24 cellular contexts compared by ENCODE assay signal in the genomic region with DNA sequence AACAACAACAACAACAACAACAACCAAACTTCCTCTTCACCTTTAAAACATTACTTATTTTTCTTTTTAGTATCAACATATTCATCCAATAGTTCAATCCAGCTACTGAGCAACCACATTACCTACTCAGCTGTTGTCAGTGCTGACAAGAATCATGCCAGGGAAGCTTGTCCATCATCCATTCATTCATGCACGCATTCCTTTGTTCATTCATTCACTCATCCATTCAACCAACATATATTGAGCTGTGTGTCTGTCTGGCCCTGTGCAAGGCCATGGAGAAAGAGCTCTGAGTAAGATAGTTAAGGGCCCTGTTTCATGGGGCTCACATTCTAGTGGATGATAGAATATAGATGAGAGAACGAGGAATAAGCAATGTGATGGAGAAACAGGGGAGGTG.
DNase-seq lines count a peak whose midpoint lies in the region; ATAC-seq and TF ChIP-seq lines count a peak whose summit lies in the region.
"Had no signal": no experiment of that assay in that cellular context is flagged by ENCODE, and none has a peak within 500 bp of the region (broad histone marks: within the 10 kb centered on the region; RNA-seq: fewer than 3 reads in every experiment).

No MANE protein-coding gene starts in this region.

- no peak overlapping the region for H2BK5ac ChIP-seq in IMR-90 (ENCODE audit: low read depth, low read length, poor library complexity, severe bottlenecking)

- H2AFZ ChIP-seq in IMR-90 (replicated peaks; ENCODE audit: low read length, poor library complexity), result no peak overlapping the region

- H3K14ac ChIP-seq in IMR-90 (replicated peaks; ENCODE audit: low read depth, low read length), result 0 out of 2 replicates have a peak overlapping the region, but pooled peaks have one; percentile 49

- no peak overlapping the region; the same call in 1 of the 2 replicates for H3K18ac ChIP-seq in IMR-90 (ENCODE audit: low read depth, low read length)

- H2AK5ac ChIP-seq in IMR-90 (ENCODE audit: low read depth, low read length), result peak overlapping the region; percentile 51; the same call in 1 of the 2 replicates

- POLR2A ChIA-PET in IMR-90 (lab: Charles Lee; ENCODE audit: unreplicated experiment), result no interaction called here

- H3K27me3 ChIP-seq in IMR-90 (ENCODE audit: control insufficient read depth, insufficient read depth, low read length), result no peaks in the 10 kb centered on the region
- H3K27me3 ChIP-seq: BE2C, BLaER1 had no signal

- no peak overlapping the region for H3K56ac ChIP-seq in IMR-90 (ENCODE audit: extremely low read depth, insufficient read depth, low read length)

- in situ Hi-C loops in IMR-90 (cut with MboI; ENCODE audit: low sequenced_read_pairs), result no loop called here

- H2AK9ac ChIP-seq in IMR-90 (replicated peaks; ENCODE audit: low read depth, low read length, poor library complexity), result no peak overlapping the region

- H2BK20ac ChIP-seq in IMR-90 (ENCODE audit: low read depth, low read length), result no peak overlapping the region; the same call in 1 of the 2 replicates

- ATAC-seq in IMR-90 (ENCODE audit: low read depth) (no peak), mucosa of descending colon (no peak), HG03196 (IDR thresholded peaks at IDR 0.05; ENCODE audit: unreplicated experiment) (no peak), HG03460 (IDR thresholded peaks at IDR 0.05; ENCODE audit: unreplicated experiment) (no peak)

- CTCF ChIA-PET in IMR-90 (lab: Yijun Ruan, JAX), result no interaction called here

- H3K9me3 ChIP-seq in IMR-90 (ENCODE audit: control insufficient read depth, insufficient read depth, low read length), result no peaks in the 10 kb centered on the region
- H3K9me3 ChIP-seq in mucosa of descending colon, result no peaks in the 10 kb centered on the region
- H3K9me3 ChIP-seq: BE2C had no signal

- WGBS in IMR-90 (ENCODE audit: extremely low coverage in 2 of 2, insufficient read length in 1 of 2), 2 experiments, result 92% methylated on average over 1 of the region's 2 CpGs; no CpG with 5 or more reads in 1 of the 2 experiments

- TF ChIP-seq CTCF in IMR-90 (conservative IDR thresholded peaks at IDR 0.05; ENCODE audit: low read depth, low read length), result no peak
- no peak for TF ChIP-seq CTCF in epithelial cell of proximal tubule (conservative IDR thresholded peaks at IDR 0.05; ENCODE audit: low read depth, low read length)
- no peak for TF ChIP-seq CTCF in mucosa of descending colon (IDR thresholded peaks at IDR 0.05)

- H3K9me1 ChIP-seq in IMR-90 (ENCODE audit: insufficient read depth, low read length), result peaks cover 21% of the 10 kb centered on the region

- DNase-seq in IMR-90 (no peak), epithelial cell of proximal tubule (ENCODE audit: low read depth) (peak; percentile 63), kidney tubule cell (ENCODE audit: low spot score) (peak; percentile 78), renal cortical epithelial cell (ENCODE audit: low read depth) (peak; percentile 60), mucosa of descending colon (no peak), retina (no peak)
- DNase-seq: 8988T; ACHN; BE2C; C1 segment of cervical spinal cord; CD4-positive, alpha-beta memory T cell; CD4-positive, CD25-positive, alpha-beta regulatory T cell; CD8-positive, alpha-beta memory T cell; COR-L47; DMS 273 treated with DMSO at 0.1 percent for 48 hours; DMS153; DMS53; DMS79; DND-41; EL; GDM1 had no signal

- peaks cover 0 to 31% of the 10 kb centered on the region in 2 experiments; a peak in 2 of 4 replicates for H3K79me1 ChIP-seq in IMR-90 (ENCODE audit: low read depth in 1 of 2, low read length in 2 of 2)

- no peaks in the 10 kb centered on the region; the same call in 1 of the 2 replicates for H3K36me3 ChIP-seq in IMR-90 (ENCODE audit: control insufficient read depth, insufficient read depth, low read length)
- H3K36me3 ChIP-seq in mucosa of descending colon (ENCODE audit: low read depth), result no peaks in the 10 kb centered on the region
- H3K36me3 ChIP-seq: BE2C, BLaER1 had no signal

- dilution Hi-C loops in IMR-90 (cut with HindIII; ENCODE audit: low sequenced_read_pairs, unreplicated experiment), result no loop called here

- no peak overlapping the region; a peak in 1 of 4 replicates for H4K8ac ChIP-seq in IMR-90 (ENCODE audit: low read depth in 2 of 2, low read length in 2 of 2)

- H2BK15ac ChIP-seq in IMR-90 (ENCODE audit: low read depth, low read length), result peak overlapping the region; percentile 49; the same call in 2 of the 3 replicates

- H3K4ac ChIP-seq in IMR-90 (ENCODE audit: low read depth, low read length), result peak overlapping the region; percentile 23; the same call in 1 of the 2 replicates

- H3K4me2 ChIP-seq in IMR-90 (ENCODE audit: low read depth, low read length), result no peak overlapping the region
- H3K4me2 ChIP-seq: BLaER1 had no signal

- no peaks in the 10 kb centered on the region for H4K20me1 ChIP-seq in IMR-90 (ENCODE audit: insufficient read depth, low read length)
- H4K20me1 ChIP-seq: BLaER1 had no signal

- H2BK120ac ChIP-seq in IMR-90 (ENCODE audit: low read depth, low read length), result peak overlapping the region; percentile 14; the same call in 1 of the 2 replicates

- H3K23ac ChIP-seq in IMR-90 (ENCODE audit: low read depth, low read length), result no peak overlapping the region

- TF ChIP-seq RAD21 in IMR-90 (IDR thresholded peaks at IDR 0.05; ENCODE audit: low read length), result no peak

- H4K5ac ChIP-seq in IMR-90 (ENCODE audit: low read depth, low read length), result no peak overlapping the region

- H3K9ac ChIP-seq in IMR-90 (ENCODE audit: low read depth, low read length), result no peak overlapping the region
- H3K9ac ChIP-seq: BLaER1 had no signal

- TF ChIP-seq POLR2A in IMR-90 (IDR thresholded peaks at IDR 0.05; ENCODE audit: low read depth, low read length), result no peak

- BruUV-seq in IMR-90 (replicated peaks; lab: Mats Ljungman, UMichigan), result no TSS peak

- intact Hi-C loops in IMR-90 (cut with micrococcal nuclease) (no loop called here), mucosa of descending colon (cut with DNase I, micrococcal nuclease) (no loop called here)

- H3K4me1 ChIP-seq in IMR-90 (ENCODE audit: control insufficient read depth, insufficient read depth, low read length), result peaks cover 9% of the 10 kb centered on the region
- H3K4me1 ChIP-seq in mucosa of descending colon (ENCODE audit: low read depth), result no peaks in the 10 kb centered on the region
- H3K4me1 ChIP-seq: BLaER1 had no signal

- H3K4me3 ChIP-seq in IMR-90 (ENCODE audit: insufficient read depth, low read depth, low read length) (no peak overlapping the region), epithelial cell of proximal tubule (ENCODE audit: low read depth, low read length) (no peak overlapping the region), mucosa of descending colon (no peak overlapping the region)
- H3K4me3 ChIP-seq: BLaER1 had no signal

- H3K27ac ChIP-seq in IMR-90 (ENCODE audit: insufficient read depth, low read length), result no peak overlapping the region
- H3K27ac ChIP-seq: BLaER1 had no signal

- no peak overlapping the region for H4K91ac ChIP-seq in IMR-90 (ENCODE audit: insufficient read depth, low read depth, low read length)

TF ChIP-seq in IMR-90, 13 proteins besides CTCF, POLR2A, EP300 and RAD21:
- TF ChIP-seq RFX5 (IDR thresholded peaks at IDR 0.05; ENCODE audit: low read depth, low read length) (no peak), CEBPB (IDR thresholded peaks at IDR 0.05; ENCODE audit: low read depth, low read length) (no peak), MAFK (IDR thresholded peaks at IDR 0.05; ENCODE audit: low read depth, low read length) (no peak), BHLHE40 (IDR thresholded peaks at IDR 0.05; ENCODE audit: low read depth, low read length) (no peak), NFE2L2 (IDR thresholded peaks at IDR 0.05; ENCODE audit: low read depth, low read length) (no peak), MAZ (IDR thresholded peaks at IDR 0.05; ENCODE audit: borderline replicate concordance, low read depth, low read length) (no peak), MXI1 (IDR thresholded peaks at IDR 0.05; ENCODE audit: borderline replicate concordance, low read depth, low read length) (no peak), CHD1 (IDR thresholded peaks at IDR 0.05; ENCODE audit: low read depth, low read length) (no peak), RCOR1 (IDR thresholded peaks at IDR 0.05; ENCODE audit: insufficient replicate concordance, low read length) (no peak), SMC3 (IDR thresholded peaks at IDR 0.05; ENCODE audit: low read depth, low read length) (no peak), FOS (IDR thresholded peaks at IDR 0.05; ENCODE audit: low read depth, low read length) (no peak)
- TF ChIP-seq, protein P1, sequence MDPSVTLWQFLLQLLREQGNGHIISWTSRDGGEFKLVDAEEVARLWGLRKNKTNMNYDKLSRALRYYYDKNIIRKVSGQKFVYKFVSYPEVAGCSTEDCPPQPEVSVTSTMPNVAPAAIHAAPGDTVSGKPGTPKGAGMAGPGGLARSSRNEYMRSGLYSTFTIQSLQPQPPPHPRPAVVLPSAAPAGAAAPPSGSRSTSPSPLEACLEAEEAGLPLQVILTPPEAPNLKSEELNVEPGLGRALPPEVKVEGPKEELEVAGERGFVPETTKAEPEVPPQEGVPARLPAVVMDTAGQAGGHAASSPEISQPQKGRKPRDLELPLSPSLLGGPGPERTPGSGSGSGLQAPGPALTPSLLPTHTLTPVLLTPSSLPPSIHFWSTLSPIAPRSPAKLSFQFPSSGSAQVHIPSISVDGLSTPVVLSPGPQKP (IDR thresholded peaks at IDR 0.05; ENCODE audit: borderline replicate concordance, low read depth, low read length), result no peak
- TF ChIP-seq, protein P2, sequence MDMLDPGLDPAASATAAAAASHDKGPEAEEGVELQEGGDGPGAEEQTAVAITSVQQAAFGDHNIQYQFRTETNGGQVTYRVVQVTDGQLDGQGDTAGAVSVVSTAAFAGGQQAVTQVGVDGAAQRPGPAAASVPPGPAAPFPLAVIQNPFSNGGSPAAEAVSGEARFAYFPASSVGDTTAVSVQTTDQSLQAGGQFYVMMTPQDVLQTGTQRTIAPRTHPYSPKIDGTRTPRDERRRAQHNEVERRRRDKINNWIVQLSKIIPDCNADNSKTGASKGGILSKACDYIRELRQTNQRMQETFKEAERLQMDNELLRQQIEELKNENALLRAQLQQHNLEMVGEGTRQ (IDR thresholded peaks at IDR 0.05; ENCODE audit: low read depth, low read length), result no peak

Comparison
In these comparisons a context has a peak if more than half of its experiments do, and no peak if none do; other contexts are left out.
1. DNase-seq: peak in epithelial cell of proximal tubule (single experiment), kidney tubule cell (single experiment) and renal cortical epithelial cell (single experiment); none in IMR-90 (single experiment), mucosa of descending colon (0 of 3) and retina (single experiment).